9 cellular contexts compared by ENCODE assay signal in genomic region chr19:4474504-4475136, GRCh38. TPM values are rescaled to one million over a fixed set of nuclear protein-coding genes. Genes with fewer than 3 reads are reported as not detected.
DNase-seq lines count a peak whose midpoint lies in the region; ATAC-seq and TF ChIP-seq lines count a peak whose summit lies in the region.
"Had no signal": no experiment of that assay in that cellular context is flagged by ENCODE, and none has a peak within 500 bp of the region (broad histone marks: within the 10 kb centered on the region; RNA-seq: fewer than 3 reads in every experiment).

No MANE protein-coding gene starts in this region.

- H3K27ac ChIP-seq in gastrocnemius medialis, result peak overlapping the region in 1 of 4 donors; percentile 82
- H3K27ac ChIP-seq: C4-2B had no signal

- H3K36me3 ChIP-seq in gastrocnemius medialis, result peaks cover 0 to 17% of the 10 kb centered on the region in 2 donors

- H3K9me3 Mint-ChIP-seq in activated naive CD4-positive, alpha-beta T cell treated with anti-CD3 and anti-CD28 coated beads, Interleukin-2, amount 50 U/mL, for 24 hours, result no peaks in the 10 kb centered on the region

- no peaks in the 10 kb centered on the region for H3K9me3 ChIP-seq in gastrocnemius medialis

- TF ChIP-seq CTCF in gastrocnemius medialis (IDR thresholded peaks at IDR 0.05 in 4 of 5, conservative IDR thresholded peaks at IDR 0.05 in 1 of 5), result no peak

- H3K4me1 Mint-ChIP-seq in activated naive CD4-positive, alpha-beta T cell treated with anti-CD3 and anti-CD28 coated beads, Interleukin-2, amount 50 U/mL, for 24 hours, result peaks cover 23% of the 10 kb centered on the region

- in situ Hi-C loops in gastrocnemius medialis (cut with MboI; ENCODE audit: low sequenced_read_pairs in 4 of 4), result no loop called here

- peak overlapping the region; percentile 69 for H3K4me3 Mint-ChIP-seq in activated naive CD4-positive, alpha-beta T cell treated with anti-CD3 and anti-CD28 coated beads, Interleukin-2, amount 50 U/mL, for 24 hours

- ATAC-seq in GM18505 (IDR thresholded peaks at IDR 0.05; ENCODE audit: unreplicated experiment) (no peak), gastrocnemius medialis (no peak)

- no peak overlapping the region for H3K4me3 ChIP-seq in gastrocnemius medialis

- peaks cover 1% of the 10 kb centered on the region for H3K36me3 Mint-ChIP-seq in activated naive CD4-positive, alpha-beta T cell treated with anti-CD3 and anti-CD28 coated beads, Interleukin-2, amount 50 U/mL, for 24 hours

- DNase-seq in NCI-H1417 (lab: John Stamatoyannopoulos, UW) (peak in 2 of 3 experiments; percentile 24 to 62), NCI-H1417 treated with DMSO at 0.1 percent for 48 hours (lab: John Stamatoyannopoulos, UW) (no peak), NCI-H1930 (lab: John Stamatoyannopoulos, UW) (peak; percentile 42 to 65), hepatic stellate cell (ENCODE audit: low spot score) (peak; percentile 87), gastrocnemius medialis (no peak)
- DNase-seq in stimulated activated CD8-positive, alpha-beta memory T cell treated with anti-CD3 and anti-CD28 coated beads, Interleukin-4, amount 100 ng/mL, for 24 hours (ENCODE audit: low read depth), result peak; percentile 20

- TF ChIP-seq POLR2A in GM18505 (IDR thresholded peaks at IDR 0.05; ENCODE audit: borderline replicate concordance, extremely low read depth, insufficient read depth, insufficient read length), result no peak
- TF ChIP-seq POLR2A in gastrocnemius medialis (IDR thresholded peaks at IDR 0.05), result no peak

- peaks cover 16 to 18% of the 10 kb centered on the region in 2 donors for H3K4me1 ChIP-seq in gastrocnemius medialis

- intact Hi-C loops in gastrocnemius medialis (cut with DNase I; ENCODE audit: low total_unique reads), result no loop called here

- H3K27me3 ChIP-seq in gastrocnemius medialis, result no peaks in the 10 kb centered on the region

- no peaks in the 10 kb centered on the region for H3K27me3 Mint-ChIP-seq in activated naive CD4-positive, alpha-beta T cell treated with anti-CD3 and anti-CD28 coated beads, Interleukin-2, amount 50 U/mL, for 24 hours

- H3K27ac Mint-ChIP-seq in activated naive CD4-positive, alpha-beta T cell treated with anti-CD3 and anti-CD28 coated beads, Interleukin-2, amount 50 U/mL, for 24 hours, result no peak overlapping the region

RNA-seq across cellular contexts. Expression of gene HDGFL2, which starts 2.5 kb away (rescaled TPM):
- 10 to 100 TPM; 46.5 to 83.2 (median 56.1) TPM for total RNA-seq in gastrocnemius medialis

RNA-seq across cellular contexts. Expression of gene UBXN6, which starts 17.0 kb away (rescaled TPM):
- 100 to 1,000 TPM in 3 of 4 donors, 10 to 100 TPM in 1; 93.8 to 230 (median 114) TPM for total RNA-seq in gastrocnemius medialis

RNA-seq across cellular contexts. Expression of gene PLIN4, which starts 43.7 kb away (rescaled TPM):
- total RNA-seq in gastrocnemius medialis, result 100 to 1,000 TPM in 3 of 4 donors, 10 to 100 TPM in 1; 79.6 to 282 (median 152) TPM

Comparison
In these comparisons a context has a peak if more than half of its experiments do, and no peak if none do; other contexts are left out.
1. DNase-seq: peak in NCI-H1417 (2 of 3), NCI-H1930 (2 of 2), hepatic stellate cell (single experiment) and stimulated activated CD8-positive, alpha-beta memory T cell treated with anti-CD3 and anti-CD28 coated beads, Interleukin-4, amount 100 ng/mL, for 24 hours (single experiment); none in NCI-H1417 treated with DMSO at 0.1 percent for 48 hours (single experiment) and gastrocnemius medialis (0 of 2).